ENCODE assay signal across 2 cellular contexts in the genomic region with DNA sequence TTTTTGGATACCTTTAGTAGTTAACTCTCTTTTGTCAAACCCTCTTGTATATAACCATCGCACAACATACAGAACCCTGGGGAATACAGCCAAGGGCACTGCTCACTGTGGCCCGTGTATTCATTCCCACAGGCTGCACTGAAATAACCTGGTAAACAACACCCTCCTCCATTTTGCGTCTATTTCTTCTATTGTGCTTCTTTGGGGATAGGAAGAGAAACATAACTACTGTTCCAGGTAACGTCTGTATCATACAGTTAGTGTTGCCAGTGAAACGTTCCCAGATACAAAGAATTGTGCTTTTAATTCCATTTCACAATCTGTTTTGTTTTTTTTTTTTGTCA.
TF ChIP-seq lines count a peak whose summit lies in the region.

No MANE protein-coding gene starts in this region.

TF ChIP-seq in SK-N-SH, 30 proteins besides CTCF, POLR2A, EP300 and RAD21 (continued from another document):
- TF ChIP-seq NRF1 (IDR thresholded peaks at IDR 0.05; ENCODE audit: low read depth, low read length), result no peak
- TF ChIP-seq RFX5 (IDR thresholded peaks at IDR 0.05; ENCODE audit: low read length), result no peak
- no peak for TF ChIP-seq FOSL2 (IDR thresholded peaks at IDR 0.05; ENCODE audit: borderline replicate concordance, low read depth)
- no peak for TF ChIP-seq EZH2phosphoT487 (IDR thresholded peaks at IDR 0.05; ENCODE audit: borderline replicate concordance, low read depth)
- TF ChIP-seq GABPA (IDR thresholded peaks at IDR 0.05; ENCODE audit: low read depth), result no peak

TF ChIP-seq in HepG2, 621 proteins besides CTCF, POLR2A, EP300 and RAD21 (continued from another document):
- TF ChIP-seq BCLAF1 (IDR thresholded peaks at IDR 0.05) (no peak), MATR3 (CRISPR knock-in tag; IDR thresholded peaks at IDR 0.05) (no peak), POLR2AphosphoS5 (IDR thresholded peaks at IDR 0.05; ENCODE audit: low read depth, low read length) (peak; percentile 27; the same call in 1 of the 2 replicates), TCF7 (IDR thresholded peaks at IDR 0.05; ENCODE audit: low read depth) (no peak), ZUFSP (CRISPR knock-in tag; IDR thresholded peaks at IDR 0.05; ENCODE audit: borderline replicate concordance) (no peak), ZFP36L2 (CRISPR knock-in tag; IDR thresholded peaks at IDR 0.05) (no peak)
